ENCODE assay signal across 27 cellular contexts in the genomic region with DNA sequence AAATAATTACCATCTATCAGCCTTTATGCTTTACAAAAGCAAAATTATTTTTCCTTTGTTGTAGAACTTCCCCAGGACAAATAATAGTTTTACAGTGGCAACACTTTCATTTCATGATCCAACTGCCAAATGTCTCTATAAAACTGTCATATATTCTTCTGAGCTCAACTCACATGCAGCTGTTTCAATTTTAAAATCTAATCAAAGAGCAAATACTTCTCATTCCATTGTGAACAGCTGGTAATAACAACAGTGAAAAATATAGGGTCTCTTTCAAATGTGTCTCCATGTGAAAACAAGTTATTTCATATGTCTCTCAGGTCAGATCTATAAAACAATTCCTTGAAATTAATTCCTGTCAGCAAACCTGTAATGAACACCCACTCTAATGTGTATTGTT.
"Had no signal": no experiment of that assay in that cellular context is flagged by ENCODE, and none has a peak within 500 bp of the region (broad histone marks: within the 10 kb centered on the region; RNA-seq: fewer than 3 reads in every experiment).

No MANE protein-coding gene starts in this region.

- H3K27me3 ChIP-seq: foreskin keratinocyte, vagina had no signal

- H3K4me3 ChIP-seq: lower lobe of right lung, thoracic aorta, vagina had no signal

- H3K4me1 ChIP-seq: foreskin keratinocyte, lower lobe of right lung, parathyroid adenoma, vagina had no signal

- H3K36me3 ChIP-seq: lower lobe of right lung, thoracic aorta, vagina had no signal

- H3K9me3 ChIP-seq: lower lobe of right lung, thoracic aorta, vagina had no signal

- H3K79me2 ChIP-seq: parathyroid adenoma had no signal

- DNase-seq: activated CD4-positive, alpha-beta T cell treated with anti-CD3 and anti-CD28 coated beads for 4 hours; activated CD4-positive, alpha-beta T cell treated with anti-CD3 and anti-CD28 coated beads, Interleukin-2, amount 50 U/mL, for 48 hours; activated CD4-positive, CD25-positive, alpha-beta regulatory T cell; activated CD8-positive, alpha-beta memory T cell treated with anti-CD3 and anti-CD28 coated beads, Interleukin-2, amount 50 U/mL, for 48 hours; activated naive CD4-positive, alpha-beta T cell; activated naive CD8-positive, alpha-beta T cell treated with anti-CD3 and anti-CD28 coated beads for 36 hours; activated T-cell treated with anti-CD3 and anti-CD28 coated beads, Interleukin-2, amount 50 U/mL, for 4 hours; amygdala; cerebellar nuclear complex; cortex of kidney; endodermal cell; foreskin keratinocyte; kidney; lower lobe of right lung; mesendoderm; nephron progenitor cell; right cardiac atrium; small intestine; stimulated activated CD4-positive, alpha-beta T cell treated with anti-CD3 and anti-CD28 coated beads, Interleukin-15, amount 100 ng/mL, for 24 hours; stimulated activated CD8-positive, alpha-beta memory T cell treated with anti-CD3 and anti-CD28 coated beads, Interleukin-4, amount 100 ng/mL, for 48 hours; stimulated activated naive CD4-positive, alpha-beta T cell; T-helper 17 cell had no signal

- H2AFZ ChIP-seq: parathyroid adenoma had no signal

- H3K27ac ChIP-seq: epithelial cell of prostate, foreskin keratinocyte, lower lobe of right lung, parathyroid adenoma, thoracic aorta, vagina had no signal

- ATAC-seq: activated T-cell treated with anti-CD3 and anti-CD28 coated beads, Interleukin-2, amount 50 U/mL, for 4 hours; foreskin keratinocyte; left lobe of liver; lower lobe of right lung; right cardiac atrium; T-helper 17 cell had no signal

- H3K9ac ChIP-seq: parathyroid adenoma had no signal
